ENCODE assay signal across 7 cellular contexts in genomic region chr10:47605791-47606773, GRCh38.
DNase-seq lines count a peak whose midpoint lies in the region; ATAC-seq, FAIRE-seq and TF ChIP-seq lines count a peak whose summit lies in the region.
"Not testable (repeated sequence)": the region's sequence is repeated elsewhere in the genome, so short reads cannot be mapped to it uniquely, and the experiment has no call there.

No MANE protein-coding gene starts in this region.

- H3K4me1 Mint-ChIP-seq in activated CD4-positive, alpha-beta T cell treated with anti-CD3 and anti-CD28 coated beads for 36 hours; activated T-cell treated with anti-CD3 and anti-CD28 coated beads, Interleukin-2, amount 50 U/mL, for 72 hours (ENCODE audit: low read depth); stimulated activated naive B cell treated with anti-CD40 and anti-IgM and Interleukin-4, amounts not matched to agents 10 μg/mL and 1 μg/mL and 100 μg/mL, for 72 hours: not testable (repeated sequence)

- H3K36me3 Mint-ChIP-seq in activated CD4-positive, alpha-beta T cell treated with anti-CD3 and anti-CD28 coated beads for 36 hours (ENCODE audit: low read depth); activated T-cell treated with anti-CD3 and anti-CD28 coated beads, Interleukin-2, amount 50 U/mL, for 72 hours (ENCODE audit: insufficient read depth in 2 of 2); stimulated activated naive B cell treated with anti-CD40 and anti-IgM and Interleukin-4, amounts not matched to agents 10 μg/mL and 1 μg/mL and 100 μg/mL, for 72 hours: not testable (repeated sequence)

- ATAC-seq in GM19452 (IDR thresholded peaks at IDR 0.05; ENCODE audit: unreplicated experiment): peak; percentile 56
- peak; percentile 72 for ATAC-seq in HG03135 (IDR thresholded peaks at IDR 0.05; ENCODE audit: unreplicated experiment)
- ATAC-seq in activated CD4-positive, alpha-beta T cell treated with anti-CD3 and anti-CD28 coated beads for 36 hours: peak; percentile 64
- ATAC-seq in activated T-cell treated with anti-CD3 and anti-CD28 coated beads, Interleukin-2, amount 50 U/mL, for 72 hours (replicated peaks in 1 of 2): peak; percentile 82 to 83
- peak; percentile 38; the same call in 1 of the 3 replicates for ATAC-seq in GM12878
- ATAC-seq in stimulated activated naive B cell treated with anti-CD40 and anti-IgM and Interleukin-4, amounts not matched to agents 10 μg/mL and 1 μg/mL and 100 μg/mL, for 72 hours (replicated peaks): peak; percentile 83 to 91

- not testable (repeated sequence) for H3K4me1 ChIP-seq in BLaER1 treated with 17β-estradiol and CSF1 and Interleukin-3, amounts not matched to agents 10 nM and 100 nM; GM12878 (ENCODE audit: control insufficient read depth, insufficient read depth, low read length)

- not testable (repeated sequence) for FAIRE-seq in GM12878 (lab: Jason Lieb, UNC)

- H4K20me1 ChIP-seq in BLaER1 treated with 17β-estradiol and CSF1 and Interleukin-3, amounts not matched to agents 10 nM and 100 nM; GM12878 (ENCODE audit: control insufficient read depth, insufficient read depth): not testable (repeated sequence)

- not testable (repeated sequence) for TF ChIP-seq POLR2A in GM12878 (IDR thresholded peaks at IDR 0.05; ENCODE audit: low read depth, low read length)

- not testable (repeated sequence) for H3K4me3 ChIP-seq in BLaER1 treated with 17β-estradiol and CSF1 and Interleukin-3, amounts not matched to agents 10 nM and 100 nM; GM12878

- in situ Hi-C loops in GM12878 (cut with MboI): not testable (repeated sequence)

- H3K36me3 ChIP-seq in BLaER1 treated with 17β-estradiol and CSF1 and Interleukin-3, amounts not matched to agents 10 nM and 100 nM; GM12878 (ENCODE audit: control insufficient read depth in 2 of 2, insufficient read depth in 2 of 2, low read length in 1 of 2): not testable (repeated sequence)

- TF ChIP-seq RAD21 in GM12878 (IDR thresholded peaks at IDR 0.05; ENCODE audit: insufficient read depth, low read depth, low read length): not testable (repeated sequence)

- H3K9me3 Mint-ChIP-seq in activated CD4-positive, alpha-beta T cell treated with anti-CD3 and anti-CD28 coated beads for 36 hours (ENCODE audit: low read depth); activated T-cell treated with anti-CD3 and anti-CD28 coated beads, Interleukin-2, amount 50 U/mL, for 72 hours; stimulated activated naive B cell treated with anti-CD40 and anti-IgM and Interleukin-4, amounts not matched to agents 10 μg/mL and 1 μg/mL and 100 μg/mL, for 72 hours: not testable (repeated sequence)

- no CpG with 5 or more reads among the region's 1 CpG for WGBS in GM12878 (ENCODE audit: insufficient coverage, insufficient replicate concordance, low lambda C conversion rate, missing lambda C conversion rate)

- not testable (repeated sequence) for DNase-seq in activated CD4-positive, alpha-beta T cell treated with anti-CD3 and anti-CD28 coated beads for 36 hours; activated T-cell treated with anti-CD3 and anti-CD28 coated beads, Interleukin-2, amount 50 U/mL, for 72 hours; GM12878 (ENCODE audit: low read depth, low spot score); stimulated activated naive B cell treated with anti-CD40 and anti-IgM and Interleukin-4, amounts not matched to agents 10 μg/mL and 1 μg/mL and 100 μg/mL, for 72 hours

- not testable (repeated sequence) for H3K4me2 ChIP-seq in BLaER1 treated with 17β-estradiol and CSF1 and Interleukin-3, amounts not matched to agents 10 nM and 100 nM; GM12878 (ENCODE audit: control insufficient read depth, insufficient read depth)

- H3K9ac ChIP-seq in BLaER1 treated with 17β-estradiol and CSF1 and Interleukin-3, amounts not matched to agents 10 nM and 100 nM; GM12878 (ENCODE audit: control insufficient read depth, insufficient read depth, low read length): not testable (repeated sequence)

- H3K4me3 Mint-ChIP-seq in activated CD4-positive, alpha-beta T cell treated with anti-CD3 and anti-CD28 coated beads for 36 hours; stimulated activated naive B cell treated with anti-CD40 and anti-IgM and Interleukin-4, amounts not matched to agents 10 μg/mL and 1 μg/mL and 100 μg/mL, for 72 hours: not testable (repeated sequence)
- peak overlapping the region in 1 of 2 donors; percentile 50 for H3K4me3 Mint-ChIP-seq in activated T-cell treated with anti-CD3 and anti-CD28 coated beads, Interleukin-2, amount 50 U/mL, for 72 hours

- not testable (repeated sequence) for BruUV-seq in GM12878 (replicated peaks; lab: Mats Ljungman, UMichigan)

- not testable (repeated sequence) for TF ChIP-seq CTCF in GM12878 (IDR thresholded peaks at IDR 0.05 in 2 of 3, conservative IDR thresholded peaks at IDR 0.05 in 1 of 3; ENCODE audit: control insufficient read depth in 2 of 3, extremely low read depth in 1 of 3, insufficient read depth in 1 of 3, low read depth in 3 of 3, low read length in 3 of 3)

- intact Hi-C loops in activated CD4-positive, alpha-beta T cell treated with anti-CD3 and anti-CD28 coated beads for 36 hours (cut with DNase I, micrococcal nuclease); GM12878 (cut with micrococcal nuclease; ENCODE audit: unreplicated experiment): not testable (repeated sequence)

- H3K79me2 ChIP-seq in GM12878 (ENCODE audit: control insufficient read depth, insufficient read depth, low read length): not testable (repeated sequence)

- CTCF ChIA-PET in activated CD4-positive, alpha-beta T cell treated with anti-CD3 and anti-CD28 coated beads for 36 hours (lab: Charles Lee); GM12878 (lab: Yijun Ruan, JAX): not testable (repeated sequence)

- H2AFZ ChIP-seq in GM12878 (ENCODE audit: control insufficient read depth, low read depth, low read length): not testable (repeated sequence)

- not testable (repeated sequence) for H3K27ac Mint-ChIP-seq in activated CD4-positive, alpha-beta T cell treated with anti-CD3 and anti-CD28 coated beads for 36 hours; stimulated activated naive B cell treated with anti-CD40 and anti-IgM and Interleukin-4, amounts not matched to agents 10 μg/mL and 1 μg/mL and 100 μg/mL, for 72 hours
- peak overlapping the region; percentile 54 for H3K27ac Mint-ChIP-seq in activated T-cell treated with anti-CD3 and anti-CD28 coated beads, Interleukin-2, amount 50 U/mL, for 72 hours

- POLR2A ChIA-PET in activated CD4-positive, alpha-beta T cell treated with anti-CD3 and anti-CD28 coated beads for 36 hours (lab: Charles Lee); GM12878 (lab: Charles Lee): not testable (repeated sequence)

- H3K27me3 ChIP-seq in BLaER1 treated with 17β-estradiol and CSF1 and Interleukin-3, amounts not matched to agents 10 nM and 100 nM; GM12878 (replicated peaks in 1 of 2; ENCODE audit: control insufficient read depth in 2 of 2, insufficient read depth in 2 of 2, low read length in 1 of 2): not testable (repeated sequence)

- not testable (repeated sequence) for H3K9me3 ChIP-seq in BLaER1 treated with 17β-estradiol and CSF1 and Interleukin-3, amounts not matched to agents 10 nM and 100 nM (replicated peaks in 1 of 11); GM12878 (replicated peaks; ENCODE audit: control insufficient read depth, insufficient read depth, low read length)

- peak overlapping the region in 6 of 11 experiments; percentile 25 to 59 (median 48); a peak in 8 of 22 replicates for H3K27ac ChIP-seq in BLaER1 treated with 17β-estradiol and CSF1 and Interleukin-3, amounts not matched to agents 10 nM and 100 nM
- not testable (repeated sequence) for H3K27ac ChIP-seq in GM12878 (ENCODE audit: control insufficient read depth, insufficient read depth)

- SMC1A ChIA-PET in GM12878 (lab: Charles Lee; ENCODE audit: uncharacterized antibody, unreplicated experiment): not testable (repeated sequence)

- TF ChIP-seq EP300 in GM12878 (IDR thresholded peaks at IDR 0.05; ENCODE audit: borderline replicate concordance in 1 of 2, control insufficient read depth in 1 of 2, low read depth in 2 of 2, low read length in 2 of 2): not testable (repeated sequence)

- not testable (repeated sequence) for H3K27me3 Mint-ChIP-seq in activated CD4-positive, alpha-beta T cell treated with anti-CD3 and anti-CD28 coated beads for 36 hours; activated T-cell treated with anti-CD3 and anti-CD28 coated beads, Interleukin-2, amount 50 U/mL, for 72 hours (ENCODE audit: low read depth); stimulated activated naive B cell treated with anti-CD40 and anti-IgM and Interleukin-4, amounts not matched to agents 10 μg/mL and 1 μg/mL and 100 μg/mL, for 72 hours

- RAD21 ChIA-PET in GM12878 (lab: Charles Lee; ENCODE audit: unreplicated experiment): not testable (repeated sequence)

TF ChIP-seq in GM12878, 131 proteins besides CTCF, POLR2A, EP300 and RAD21:
- peak; percentile 21 for TF ChIP-seq RUNX3 (IDR thresholded peaks at IDR 0.05; ENCODE audit: low read length)
